Comparison of ENCODE assay signal across 16 cellular contexts in the genomic region with DNA sequence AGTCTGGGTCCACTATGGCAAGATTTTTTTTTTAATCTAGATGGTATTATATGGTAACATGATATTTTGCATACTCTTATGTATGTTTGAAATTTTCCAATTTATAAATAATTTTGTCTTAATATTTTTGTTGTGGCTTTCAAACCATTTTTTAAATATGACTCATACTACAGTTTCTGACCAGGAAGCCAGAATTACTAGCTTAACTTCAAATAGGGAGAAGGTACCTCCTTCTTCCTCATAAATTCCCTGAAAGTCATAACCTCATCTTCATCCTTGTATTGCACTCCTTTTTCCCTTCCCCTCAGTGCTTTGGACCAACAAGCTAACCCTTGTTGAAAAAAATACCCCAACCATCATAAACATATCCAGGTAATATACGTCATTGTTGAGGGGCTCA. TPM values are rescaled to one million over a fixed set of nuclear protein-coding genes. Genes with fewer than 3 reads are reported as not detected.
"Had no signal": no experiment of that assay in that cellular context is flagged by ENCODE, and none has a peak within 500 bp of the region (broad histone marks: within the 10 kb centered on the region; RNA-seq: fewer than 3 reads in every experiment).

No MANE protein-coding gene starts in this region.

- H3K4me1 ChIP-seq: ascending aorta had no signal

- H3K36me3 ChIP-seq: ascending aorta, thoracic aorta had no signal

- H3K27me3 ChIP-seq: ascending aorta had no signal

- ATAC-seq: left lobe of liver; naive thymus-derived CD8-positive, alpha-beta T cell; stimulated activated naive CD8-positive, alpha-beta T cell treated with anti-CD3 and anti-CD28 coated beads, Interleukin-15, amount 100 ng/mL, for 72 hours had no signal

- H3K27ac ChIP-seq: ascending aorta, coronary artery, thoracic aorta had no signal

- H3K9me3 ChIP-seq: ascending aorta, thoracic aorta had no signal

- H3K4me3 ChIP-seq: ascending aorta, coronary artery, thoracic aorta had no signal

- DNase-seq: activated CD4-positive, alpha-beta T cell treated with anti-CD3 and anti-CD28 coated beads, Interleukin-2, amount 50 U/mL, for 48 hours; activated CD4-positive, CD25-positive, alpha-beta regulatory T cell treated with anti-CD3 and anti-CD28 coated beads, Interleukin-2, amount 50 U/mL, for 72 hours; activated T-cell treated with anti-CD3 and anti-CD28 coated beads, Interleukin-2, amount 50 U/mL, for 48 hours; effector memory CD4-positive, alpha-beta T cell; glutamatergic neuron; mammary epithelial cell; naive thymus-derived CD8-positive, alpha-beta T cell; nucleus accumbens; stimulated activated CD4-positive, alpha-beta T cell treated with anti-CD3 and anti-CD28 coated beads, Interleukin-4, amount 100 ng/mL, for 1 hour; stimulated activated CD8-positive, alpha-beta memory T cell treated with anti-CD3 and anti-CD28 coated beads, Interleukin-4, amount 100 ng/mL, for 48 hours; stimulated activated naive CD8-positive, alpha-beta T cell treated with anti-CD3 and anti-CD28 coated beads, Interleukin-15, amount 100 ng/mL, for 72 hours had no signal

RNA-seq across cellular contexts. Expression of a gene that starts 58.7 kb away (rescaled TPM):
- total RNA-seq: ascending aorta, epithelial cell of proximal tubule, mammary epithelial cell had no signal
- polyA plus RNA-seq: mammary epithelial cell had no signal
